9 cellular contexts compared by ENCODE assay signal in the genomic region with DNA sequence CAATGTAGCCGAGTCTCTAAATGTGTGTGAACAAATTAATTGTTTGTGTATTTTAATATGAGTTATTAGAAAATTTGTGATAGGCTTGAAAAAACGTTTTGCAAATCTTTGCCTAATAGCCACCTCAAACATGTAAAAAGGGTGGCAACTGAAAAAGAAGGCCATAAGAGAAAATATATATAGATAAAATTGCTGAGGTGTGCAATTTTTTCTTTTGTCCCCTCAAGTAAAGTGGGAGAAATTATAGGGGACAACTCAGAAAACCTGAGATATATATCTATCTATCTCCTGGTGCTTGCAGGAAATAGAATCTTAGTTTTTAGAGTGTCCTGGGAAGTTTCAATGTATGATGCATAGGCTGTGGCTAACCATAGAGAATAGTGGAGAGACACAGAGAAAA.
"Had no signal": no experiment of that assay in that cellular context is flagged by ENCODE, and none has a peak within 500 bp of the region (broad histone marks: within the 10 kb centered on the region; RNA-seq: fewer than 3 reads in every experiment).

No MANE protein-coding gene starts in this region.

- H3K9ac ChIP-seq: GM23248 had no signal

- H3K4me3 ChIP-seq: GM23248, HAP-1 had no signal

- H3K4me1 ChIP-seq: HAP-1 had no signal

- ATAC-seq: HCT116 had no signal

- H3K9me3 ChIP-seq: HAP-1 had no signal

- H3K27ac ChIP-seq: GM23248, HL-60 had no signal

- H2AFZ ChIP-seq: GM23248 had no signal

- DNase-seq: GM23248, GOT3, H7, HFFc6, Kasumi-1, KG1 had no signal

- H3K36me3 ChIP-seq: HAP-1 had no signal
